28 cellular contexts compared by ENCODE assay signal in genomic region chr2:223117533-223117932, GRCh38.
DNase-seq lines count a peak whose midpoint lies in the region; ATAC-seq, FAIRE-seq and TF ChIP-seq lines count a peak whose summit lies in the region.
"Had no signal": no experiment of that assay in that cellular context is flagged by ENCODE, and none has a peak within 500 bp of the region (broad histone marks: within the 10 kb centered on the region; RNA-seq: fewer than 3 reads in every experiment).

No MANE protein-coding gene starts in this region.

- H3K9me3 ChIP-seq in A673 (ENCODE audit: low read depth, low read length, poor library complexity, severe bottlenecking) = no peaks in the 10 kb centered on the region
- no peaks in the 10 kb centered on the region for H3K9me3 ChIP-seq in SK-N-MC (ENCODE audit: low read depth, low read length)
- no peaks in the 10 kb centered on the region for H3K9me3 ChIP-seq in endothelial cell of umbilical vein (replicated peaks; ENCODE audit: control insufficient read depth, insufficient read depth, low read length)
- H3K9me3 ChIP-seq: A549, BE2C, BLaER1 had no signal

- H4K20me1 ChIP-seq in endothelial cell of umbilical vein (replicated peaks; ENCODE audit: control insufficient read depth, extremely low read depth, insufficient read depth, low read length) = no peaks in the 10 kb centered on the region
- H4K20me1 ChIP-seq: BLaER1 had no signal

- no peaks in the 10 kb centered on the region for H3K36me3 ChIP-seq in A673 (ENCODE audit: insufficient read depth, low read length, poor library complexity, severe bottlenecking)
- no peaks in the 10 kb centered on the region for H3K36me3 ChIP-seq in SK-N-MC (ENCODE audit: insufficient read depth, low read length)
- H3K36me3 ChIP-seq in endothelial cell of umbilical vein (ENCODE audit: control insufficient read depth in 2 of 2, extremely low read depth in 1 of 2, insufficient read depth in 2 of 2, low read length in 2 of 2) = no peaks in the 10 kb centered on the region
- H3K36me3 ChIP-seq: BE2C, BLaER1 had no signal

- no peak for ATAC-seq in WTC11
- no peak for ATAC-seq in HG02763 (IDR thresholded peaks at IDR 0.05; ENCODE audit: unreplicated experiment)
- ATAC-seq: A549, GM12878 had no signal

- H3K27me3 ChIP-seq in A673 (replicated peaks; ENCODE audit: insufficient read depth, low read depth, low read length, poor library complexity) (no peaks in the 10 kb centered on the region), endothelial cell of umbilical vein (ENCODE audit: control insufficient read depth in 2 of 2, insufficient read depth in 2 of 2, low read length in 2 of 2) (no peaks in the 10 kb centered on the region)
- H3K27me3 ChIP-seq: BE2C, BLaER1 had no signal

- H3K4me1 ChIP-seq in A673 (ENCODE audit: insufficient read depth, low read length, poor library complexity, severe bottlenecking) = peaks cover 93% of the 10 kb centered on the region
- H3K4me1 ChIP-seq in endothelial cell of umbilical vein (ENCODE audit: control insufficient read depth, extremely low read depth, insufficient read depth, low read length) = peaks cover 37% of the 10 kb centered on the region
- H3K4me1 ChIP-seq: A549, BLaER1 had no signal

- H3K27ac Mint-ChIP-seq in osteocyte (ENCODE audit: unreplicated experiment) (peak overlapping the region; percentile 81), WTC11 (no peak overlapping the region; the same call in 1 of the 2 replicates)
- H3K27ac Mint-ChIP-seq: CD14-positive monocyte; CD4-positive, alpha-beta memory T cell; CD8-positive, alpha-beta memory T cell had no signal

- H3K9me3 Mint-ChIP-seq in osteocyte (ENCODE audit: unreplicated experiment) (peaks cover 3% of the 10 kb centered on the region), WTC11 (peaks cover under 1% of the 10 kb centered on the region; the same call in 1 of the 2 replicates)

- intact Hi-C loops in A673 (cut with micrococcal nuclease; ENCODE audit: unreplicated experiment) (loop anchor here (1.0 to 5.0 kb wide), 4 partner anchors 63 to 629 kb away; no protein-coding TSS in a partner anchor), endothelial cell of umbilical vein (cut with micrococcal nuclease) (loop anchor here (10.0 kb wide), 1 partner anchor 577 kb away; no protein-coding TSS in a partner anchor)

- peaks cover 45% of the 10 kb centered on the region for H3K4me1 Mint-ChIP-seq in osteocyte (ENCODE audit: unreplicated experiment)
- peaks cover 10% of the 10 kb centered on the region for H3K4me1 Mint-ChIP-seq in WTC11
- H3K4me1 Mint-ChIP-seq: CD14-positive monocyte; CD4-positive, alpha-beta memory T cell; CD4-positive, CD25-positive, alpha-beta regulatory T cell; CD8-positive, alpha-beta memory T cell had no signal

- H3K27me3 Mint-ChIP-seq in osteocyte (ENCODE audit: unreplicated experiment) = no peaks in the 10 kb centered on the region
- no peaks in the 10 kb centered on the region for H3K27me3 Mint-ChIP-seq in WTC11 (ENCODE audit: low read depth)
- H3K27me3 Mint-ChIP-seq: CD4-positive, alpha-beta memory T cell; CD4-positive, CD25-positive, alpha-beta regulatory T cell had no signal

- no peak for FAIRE-seq in endothelial cell of umbilical vein (lab: Jason Lieb, UNC)
- FAIRE-seq: A549, GM12878, GM12892, GM18507 had no signal

- BruUV-seq in A673 (replicated peaks; lab: Mats Ljungman, UMichigan) (no TSS peak), endothelial cell of umbilical vein (replicated peaks; lab: Mats Ljungman, UMichigan) (no TSS peak)

- peak; percentile 98 for DNase-seq in A673 (ENCODE audit: low spot score)
- DNase-seq in SK-N-MC (ENCODE audit: low read depth, low spot score) = peak; percentile 62
- DNase-seq in endothelial cell of umbilical vein (ENCODE audit: low read depth, low spot score) = peak; percentile 65
- DNase-seq in osteocyte (ENCODE audit: extremely low spot score, unreplicated experiment) = no peak
- no peak for DNase-seq in WTC11 (ENCODE audit: low spot score)
- no peak for DNase-seq in epidermal melanocyte (ENCODE audit: insufficient read length, low spot score)
- DNase-seq: ACHN; BE2C; C1 segment of cervical spinal cord; CD4-positive, alpha-beta memory T cell; CD4-positive, CD25-positive, alpha-beta regulatory T cell; CD8-positive, alpha-beta memory T cell; COR-L47; DMS 273 treated with DMSO at 0.1 percent for 48 hours; DMS153; DMS53; DMS79; DND-41; EL; GDM1 had no signal

- H3K4me3 ChIP-seq in A673 (ENCODE audit: low read depth, low read length, poor library complexity, severe bottlenecking) = no peak overlapping the region
- H3K4me3 ChIP-seq in SK-N-MC = peak overlapping the region; percentile 45
- H3K4me3 ChIP-seq in endothelial cell of umbilical vein (replicated peaks in 1 of 3; ENCODE audit: insufficient read depth in 1 of 3, low read depth in 1 of 3, low read length in 3 of 3) = no peak overlapping the region
- H3K4me3 ChIP-seq: A549, BLaER1, GM12878 had no signal

- H3K27ac ChIP-seq in A673 (ENCODE audit: low read depth, low read length, poor library complexity, severe bottlenecking) (peak overlapping the region; percentile 79), SK-N-MC (peak overlapping the region; percentile 92), endothelial cell of umbilical vein (ENCODE audit: insufficient read depth, low read depth, low read length) (no peak overlapping the region)
- H3K27ac ChIP-seq: 22Rv1, A549, BLaER1 had no signal

- no peaks in the 10 kb centered on the region for H3K79me2 ChIP-seq in endothelial cell of umbilical vein (ENCODE audit: control insufficient read depth, insufficient read depth, low read length)

- H3K9ac ChIP-seq in SK-N-MC (ENCODE audit: insufficient read length) (no peak overlapping the region), endothelial cell of umbilical vein (replicated peaks; ENCODE audit: extremely low read depth, insufficient read depth, low read length) (no peak overlapping the region)
- H3K9ac ChIP-seq: BLaER1 had no signal

- H3K4me3 Mint-ChIP-seq in osteocyte (ENCODE audit: unreplicated experiment) (no peak overlapping the region), WTC11 (no peak overlapping the region)
- H3K4me3 Mint-ChIP-seq: CD14-positive monocyte; CD4-positive, alpha-beta memory T cell; CD4-positive, CD25-positive, alpha-beta regulatory T cell; CD8-positive, alpha-beta memory T cell had no signal

- H3K36me3 Mint-ChIP-seq in osteocyte (ENCODE audit: unreplicated experiment) (peaks cover 3% of the 10 kb centered on the region), WTC11 (no peaks in the 10 kb centered on the region)
- H3K36me3 Mint-ChIP-seq: CD14-positive monocyte; CD4-positive, alpha-beta memory T cell; CD4-positive, CD25-positive, alpha-beta regulatory T cell; CD8-positive, alpha-beta memory T cell had no signal

- dilution Hi-C loops in endothelial cell of umbilical vein (cut with MboI; ENCODE audit: extremely low pct_ligation_motif_present, low sequenced_read_pairs) = no loop called here

- POLR2A ChIA-PET in A673 (lab: Charles Lee; ENCODE audit: low non-redundant PET) (interaction anchor here (0.9 kb wide), 1 partner anchor 53 kb away, joined by 22 read pairs; no protein-coding TSS in a partner anchor), endothelial cell of umbilical vein (lab: Charles Lee) (no interaction called here), WTC11 (lab: Charles Lee) (no interaction called here)

- no peak for TF ChIP-seq CTCF in A673 (conservative IDR thresholded peaks at IDR 0.05; ENCODE audit: low read depth, low read length)
- no peak for TF ChIP-seq CTCF in endothelial cell of umbilical vein (IDR thresholded peaks at IDR 0.05; ENCODE audit: extremely low read depth in 1 of 2, insufficient read depth in 1 of 2, low read depth in 1 of 2, low read length in 2 of 2)
- TF ChIP-seq CTCF in osteocyte (IDR thresholded peaks at IDR 0.05) = no peak
- TF ChIP-seq CTCF in WTC11 (IDR thresholded peaks at IDR 0.05) = no peak

- peak overlapping the region; percentile 2 for H2AFZ ChIP-seq in endothelial cell of umbilical vein (ENCODE audit: low read depth, low read length)

- TF ChIP-seq POLR2A in endothelial cell of umbilical vein (IDR thresholded peaks at IDR 0.05; ENCODE audit: low read depth, low read length) = no peak

- no peak overlapping the region for H3K4me2 ChIP-seq in endothelial cell of umbilical vein (ENCODE audit: insufficient read depth, low read length)
- H3K4me2 ChIP-seq: A549, BLaER1 had no signal

- CTCF ChIA-PET in A673 (lab: Charles Lee) = interaction anchor here (0.6 to 1.2 kb wide), 3 partner anchors 64 to 484 kb away, joined by 3 to 7 read pairs (median 3); partner anchors contain the start of gene SCG2
- CTCF ChIA-PET in endothelial cell of umbilical vein (lab: Charles Lee) = no interaction called here
- CTCF ChIA-PET in WTC11 (lab: Charles Lee) = interaction anchor here (2.7 kb wide), 1 partner anchor 145 kb away, joined by 8 read pairs; no protein-coding TSS in a partner anchor

- no peaks in the 10 kb centered on the region for H3K9me1 ChIP-seq in endothelial cell of umbilical vein (replicated peaks; ENCODE audit: control insufficient read depth, extremely low read depth, insufficient read depth, low read length)

TF ChIP-seq in endothelial cell of umbilical vein, 7 proteins besides CTCF, POLR2A, EP300 and RAD21 (continues in another document):
- TF ChIP-seq POLR2AphosphoS5 (IDR thresholded peaks at IDR 0.05; ENCODE audit: insufficient read depth, low read depth, low read length) = no peak
- TF ChIP-seq GATA2 (IDR thresholded peaks at IDR 0.05; ENCODE audit: insufficient read depth, insufficient read length, low read depth, low read length) = no peak
- TF ChIP-seq FOS (IDR thresholded peaks at IDR 0.05; ENCODE audit: borderline replicate concordance, insufficient read depth, low read length) = no peak
- TF ChIP-seq MYC (IDR thresholded peaks at IDR 0.05; ENCODE audit: low read depth, low read length) = no peak
- TF ChIP-seq EZH2 (IDR thresholded peaks at IDR 0.05; ENCODE audit: borderline replicate concordance, low read depth, low read length, severe bottlenecking) = no peak
- TF ChIP-seq JUN (IDR thresholded peaks at IDR 0.05; ENCODE audit: borderline replicate concordance, insufficient read depth, insufficient read length, low read depth) = no peak

TF ChIP-seq in WTC11, 78 proteins besides CTCF, POLR2A, EP300 and RAD21 (continues in another document):
- no peak for TF ChIP-seq MXD4 (CRISPR knock-in tag; IDR thresholded peaks at IDR 0.05; ENCODE audit: borderline replicate concordance)
- TF ChIP-seq PRRX2 (CRISPR knock-in tag; IDR thresholded peaks at IDR 0.05) = no peak
- TF ChIP-seq ZNF121 (CRISPR knock-in tag; IDR thresholded peaks at IDR 0.05) = no peak
- TF ChIP-seq ZNF263 (CRISPR knock-in tag; IDR thresholded peaks at IDR 0.05; ENCODE audit: low read depth) = no peak
- TF ChIP-seq ZNF138 (CRISPR knock-in tag; conservative IDR thresholded peaks at IDR 0.05) = no peak

Comparison
In these comparisons a context has a peak if more than half of its experiments do, and no peak if none do; other contexts are left out.
1. DNase-seq: peak in A673 (single experiment), SK-N-MC (single experiment) and endothelial cell of umbilical vein (single experiment); none in osteocyte (single experiment), WTC11 (single experiment) and epidermal melanocyte (single experiment).